Comparison of ENCODE assay signal across 8 cellular contexts in the genomic region with DNA sequence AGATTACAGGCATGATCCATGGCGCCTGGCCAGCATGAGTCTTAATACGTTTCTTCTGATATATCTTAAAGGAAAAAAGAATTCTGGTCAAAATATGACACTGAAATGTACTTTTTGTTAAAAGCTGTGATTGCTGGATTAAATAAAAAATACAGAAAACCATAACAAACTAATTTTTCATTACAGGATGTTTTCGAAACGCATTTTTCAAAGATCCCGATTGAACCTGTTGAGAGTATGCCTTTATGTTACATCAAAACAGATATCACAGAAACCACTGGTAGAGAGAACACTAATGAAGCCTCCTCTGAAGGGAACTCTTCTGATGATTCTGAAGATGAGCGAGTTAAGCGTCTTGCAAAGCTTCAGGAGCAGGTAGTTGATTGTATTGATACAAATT. TPM values are rescaled to one million over a fixed set of nuclear protein-coding genes. Genes with fewer than 3 reads are reported as not detected.
"Had no signal": no experiment of that assay in that cellular context is flagged by ENCODE, and none has a peak within 500 bp of the region (broad histone marks: within the 10 kb centered on the region; RNA-seq: fewer than 3 reads in every experiment).

No MANE protein-coding gene starts in this region.

- FAIRE-seq: GM12878, GM12891, GM12892, GM18507, GM19239 had no signal

- DNase-seq: GDM1, GF-D8 had no signal

- ATAC-seq: GM12878 had no signal

- H3K4me3 ChIP-seq: GM12878 had no signal

RNA-seq across cellular contexts. Expression of gene BRDT, which starts 30.2 kb away (rescaled TPM):
- total RNA-seq: G401 had no signal

RNA-seq across cellular contexts. Expression of gene EPHX4, which starts 50.4 kb away (rescaled TPM):
- total RNA-seq: GM12878 had no signal
- polyA plus RNA-seq: GM12878 had no signal
